8 cellular contexts compared by ENCODE assay signal in genomic region chr6:113860165-113860955, GRCh38. TPM values are rescaled to one million over a fixed set of nuclear protein-coding genes. Genes with fewer than 3 reads are reported as not detected.
DNase-seq lines count a peak whose midpoint lies in the region; ATAC-seq and TF ChIP-seq lines count a peak whose summit lies in the region.

No MANE protein-coding gene starts in this region.

- H3K14ac ChIP-seq in H9 (ENCODE audit: insufficient read depth, low read length) = no peak overlapping the region

- no peak overlapping the region for H3K23ac ChIP-seq in H9 (ENCODE audit: insufficient read length, low read depth, low read length)

- peaks cover 15 to 31% (median 27%) of the 10 kb centered on the region in 3 experiments for H3K36me3 Mint-ChIP-seq in H9 (ENCODE audit: insufficient read depth in 1 of 3, low read depth in 3 of 3)

- no peak overlapping the region for H3T11ph ChIP-seq in H9 (ENCODE audit: low read length)

- no peak overlapping the region for H2BK15ac ChIP-seq in H9 (ENCODE audit: low read depth, low read length)

- no peak for TF ChIP-seq CTCF in H9 (conservative IDR thresholded peaks at IDR 0.05)
- TF ChIP-seq CTCF in lower leg skin (IDR thresholded peaks at IDR 0.05) = no peak
- TF ChIP-seq CTCF in tibial artery (IDR thresholded peaks at IDR 0.05) = no peak
- no peak for TF ChIP-seq CTCF in foreskin keratinocyte (conservative IDR thresholded peaks at IDR 0.05)

- H3K36me3 ChIP-seq in tibial artery = no peaks in the 10 kb centered on the region
- no peaks in the 10 kb centered on the region for H3K36me3 ChIP-seq in effector memory CD4-positive, alpha-beta T cell (ENCODE audit: control insufficient read depth, insufficient read depth, low read length)

- H4K5ac ChIP-seq in H9 (ENCODE audit: insufficient read length, low read depth, low read length) = no peak overlapping the region

- H3K4me3 ChIP-seq in lower leg skin (ENCODE audit: low read depth, poor library complexity, severe bottlenecking) (peak overlapping the region; percentile 78), tibial artery (peak overlapping the region; percentile 61 to 77)
- no peak overlapping the region for H3K4me3 ChIP-seq in effector memory CD4-positive, alpha-beta T cell (ENCODE audit: insufficient read depth, low read depth, low read length, poor library complexity, severe bottlenecking)

- H2AFZ ChIP-seq in H9 (ENCODE audit: low read length) = no peak overlapping the region

- no peaks in the 10 kb centered on the region for H3K4me1 ChIP-seq in H9 (ENCODE audit: insufficient read depth, low read length)
- peaks cover 0 to 20% (median 5%) of the 10 kb centered on the region in 4 donors for H3K4me1 ChIP-seq in tibial artery
- peaks cover 8% of the 10 kb centered on the region for H3K4me1 ChIP-seq in foreskin keratinocyte
- H3K4me1 ChIP-seq in effector memory CD4-positive, alpha-beta T cell (ENCODE audit: control insufficient read depth, insufficient read depth, low read length, poor library complexity, severe bottlenecking) = peaks cover 31% of the 10 kb centered on the region

- no peaks in the 10 kb centered on the region; the same call in 1 of the 2 replicates for H3K27me3 Mint-ChIP-seq in H9 (ENCODE audit: low read depth)

- H3K23me2 ChIP-seq in H9 (ENCODE audit: insufficient read length, low read depth, low read length, poor library complexity, severe bottlenecking) = peaks cover 21% of the 10 kb centered on the region

- peaks cover 5% of the 10 kb centered on the region; the same call in 1 of the 2 replicates for H3K79me2 ChIP-seq in H9 (ENCODE audit: insufficient read depth, low read length)

- H3K79me1 ChIP-seq in H9 (ENCODE audit: insufficient read depth, low read depth, low read length, poor library complexity, severe bottlenecking) = no peaks in the 10 kb centered on the region

- no peaks in the 10 kb centered on the region for H4K20me1 ChIP-seq in H9 (ENCODE audit: control insufficient read depth, insufficient read depth, insufficient read length)

- DNase-seq in AG08395 (ENCODE audit: low spot score) (peak; percentile 7), H9 (no peak), caudate nucleus (lab: John Stamatoyannopoulos, UW) (peak in 25 of 61 donors; percentile 3 to 65 (median 35)), lower leg skin (ENCODE audit: low spot score in 2 of 2) (peak in 1 of 2 donors; percentile 41), tibial artery (peak; percentile 30 to 67), midbrain (lab: John Stamatoyannopoulos, UW) (no peak), foreskin keratinocyte (no peak)
- no peak for DNase-seq in effector memory CD4-positive, alpha-beta T cell

- H3K4me2 ChIP-seq in H9 (ENCODE audit: insufficient read depth, insufficient read length, low read length) = no peak overlapping the region

- H3K9me3 ChIP-seq in H9 (ENCODE audit: control insufficient read depth, low read depth, low read length) (no peaks in the 10 kb centered on the region), tibial artery (no peaks in the 10 kb centered on the region)
- no peaks in the 10 kb centered on the region for H3K9me3 ChIP-seq in effector memory CD4-positive, alpha-beta T cell (ENCODE audit: control insufficient read depth, low read length)

- H3K27ac Mint-ChIP-seq in H9 = peak overlapping the region in 2 of 3 experiments; percentile 33 to 87; a peak in 2 of 7 replicates

- no peak for TF ChIP-seq POLR2A in lower leg skin (IDR thresholded peaks at IDR 0.05)

- WGBS in H9 (ENCODE audit: extremely low coverage, insufficient read length, low lambda C conversion rate) = no CpG with 5 or more reads among the region's 59 CpGs
- WGBS in lower leg skin, 2 donors = 29 to 38% methylated on average over 45 to 59 of the region's 59 CpGs

- intact Hi-C loops in lower leg skin (cut with DNase I; ENCODE audit: low total_unique reads) = no loop called here
- intact Hi-C loops in tibial artery (cut with DNase I; ENCODE audit: low total_unique reads) = no loop called here

- peaks cover 12% of the 10 kb centered on the region for H3K27me3 ChIP-seq in H9 (ENCODE audit: insufficient read depth, low read length)
- H3K27me3 ChIP-seq in tibial artery = no peaks in the 10 kb centered on the region
- H3K27me3 ChIP-seq in foreskin keratinocyte = no peaks in the 10 kb centered on the region
- H3K27me3 ChIP-seq in effector memory CD4-positive, alpha-beta T cell (replicated peaks; ENCODE audit: control insufficient read depth, insufficient read depth, low read length, poor library complexity, severe bottlenecking) = peaks cover 20% of the 10 kb centered on the region

- H2BK5ac ChIP-seq in H9 (ENCODE audit: insufficient read length, low read length) = no peak overlapping the region

- H2BK12ac ChIP-seq in H9 (ENCODE audit: insufficient read length, low read depth, low read length) = no peak overlapping the region

- no peak overlapping the region for H2BK20ac ChIP-seq in H9 (ENCODE audit: low read depth, low read length, poor library complexity, severe bottlenecking)

- H3K4ac ChIP-seq in H9 (ENCODE audit: low read depth, low read length) = no peak overlapping the region

- no peak overlapping the region for H2AK5ac ChIP-seq in H9 (ENCODE audit: insufficient read length, low read length)

- no peak for ATAC-seq in foreskin keratinocyte

- no peak overlapping the region for H3K9ac ChIP-seq in H9 (ENCODE audit: extremely low read depth, insufficient read length, low read length)

- no peak overlapping the region for H3K56ac ChIP-seq in H9 (ENCODE audit: insufficient read length, low read depth, low read length)

- peaks cover 0 to 4% of the 10 kb centered on the region in 2 experiments; a peak in 2 of 5 replicates for H3K9me3 Mint-ChIP-seq in H9

- H3K27ac ChIP-seq in H9 (ENCODE audit: insufficient read length, low read depth, low read length) (no peak overlapping the region), caudate nucleus (ENCODE audit: low read depth, low read length) (peak overlapping the region; percentile 95), tibial artery (peak overlapping the region; percentile 93 to 99), foreskin keratinocyte (no peak overlapping the region)
- H3K27ac ChIP-seq in effector memory CD4-positive, alpha-beta T cell (ENCODE audit: insufficient read depth, low read length, poor library complexity, severe bottlenecking) = no peak overlapping the region

- peak overlapping the region; percentile 54 to 76 for H3K4me3 Mint-ChIP-seq in H9

- H2BK120ac ChIP-seq in H9 (ENCODE audit: low read depth, low read length, poor library complexity, severe bottlenecking) = no peak overlapping the region

- H4K91ac ChIP-seq in H9 (ENCODE audit: insufficient read length, low read depth, low read length) = no peak overlapping the region

- peaks cover 5 to 17% of the 10 kb centered on the region in 2 experiments; a peak in 3 of 4 replicates for H3K4me1 Mint-ChIP-seq in H9

- no peak overlapping the region for H3K18ac ChIP-seq in H9 (ENCODE audit: insufficient read length, low read depth, low read length)

- H4K8ac ChIP-seq in H9 (replicated peaks; ENCODE audit: insufficient read length, low read depth, low read length) = no peak overlapping the region

RNA-seq across cellular contexts. Expression of gene MARCKS, which starts 3.2 kb away (rescaled TPM):
- total RNA-seq in H9 (2021) = 164 and 165 TPM in 2 replicates
- 100 to 1,000 TPM in 1 of 4 donors, 10 to 100 TPM in 3; 48.6 to 130 (median 66.2) TPM for total RNA-seq in lower leg skin
- 52.6 and 57.8 TPM in 2 replicates for total RNA-seq in foreskin keratinocyte
- polyA plus RNA-seq in foreskin keratinocyte = 33.4 and 34.2 TPM in 2 replicates

Comparison
In these comparisons a context has a peak if more than half of its experiments do, and no peak if none do; other contexts are left out.
1. DNase-seq: peak in AG08395 (single experiment) and tibial artery (2 of 2); none in H9 (single experiment), midbrain (single experiment), foreskin keratinocyte (0 of 2) and effector memory CD4-positive, alpha-beta T cell (0 of 3).
2. H3K27ac ChIP-seq: peak in caudate nucleus (single experiment) and tibial artery (2 of 2); none in H9 (single experiment), foreskin keratinocyte (single experiment) and effector memory CD4-positive, alpha-beta T cell (single experiment).